In genomic region chr5:175535781-175536180, GRCh38 we compare ENCODE assay signal across 33 cellular contexts. TPM values are rescaled to one million over a fixed set of nuclear protein-coding genes. Genes with fewer than 3 reads are reported as not detected.
A peak's percentile ranks its signal among the peaks of the same experiment; 100 is the strongest.
DNase-seq lines count a peak whose midpoint lies in the region; ATAC-seq, FAIRE-seq and TF ChIP-seq lines count a peak whose summit lies in the region.
"Had no signal": no experiment of that assay in that cellular context is flagged by ENCODE, and none has a peak within 500 bp of the region (broad histone marks: within the 10 kb centered on the region; RNA-seq: fewer than 3 reads in every experiment).

No MANE protein-coding gene starts in this region.

- peaks cover 0 to 4% of the 10 kb centered on the region in 2 experiments; a peak in 1 of 5 replicates for H3K27me3 ChIP-seq in HepG2 (ENCODE audit: control insufficient read depth in 1 of 2, insufficient read depth in 2 of 2, low read length in 2 of 2)
- H3K27me3 ChIP-seq in right lobe of liver: no peaks in the 10 kb centered on the region
- no peaks in the 10 kb centered on the region for H3K27me3 ChIP-seq in bronchial epithelial cell (ENCODE audit: control insufficient read depth, insufficient read depth, low read length)
- H3K27me3 ChIP-seq in thyroid gland: no peaks in the 10 kb centered on the region
- H3K27me3 ChIP-seq: ascending aorta, colonic mucosa, neural progenitor cell, upper lobe of right lung had no signal

- in situ Hi-C loops in HepG2 (cut with HindIII; ENCODE audit: extremely low pct_ligation_motif_present, low pct_unique_long_range_greater_than_20kb): loop anchor here (25.0 kb wide), 1 partner anchor 352 kb away; no protein-coding TSS in a partner anchor

- H3K4me1 ChIP-seq in HepG2 (ENCODE audit: insufficient read depth, low read length) (no peaks in the 10 kb centered on the region), right lobe of liver (no peaks in the 10 kb centered on the region), kidney (ENCODE audit: control insufficient read depth in 1 of 2, insufficient read depth in 1 of 2, low read depth in 1 of 2, low read length in 2 of 2) (peaks cover 0 to 4% of the 10 kb centered on the region in 2 donors), thyroid gland (peaks cover 0 to 6% of the 10 kb centered on the region in 2 donors)
- H3K4me1 ChIP-seq: ascending aorta, colonic mucosa, parathyroid adenoma had no signal

- H3K9ac ChIP-seq in HepG2 (ENCODE audit: insufficient read depth, low read depth, low read length) (no peak overlapping the region), kidney (ENCODE audit: low read length in 2 of 2) (no peak overlapping the region)
- H3K9ac ChIP-seq: GM23248, neural progenitor cell, parathyroid adenoma had no signal

- intact Hi-C loops in HepG2 (cut with micrococcal nuclease; ENCODE audit: unreplicated experiment) (no loop called here), right lobe of liver (cut with DNase I) (loop anchor here in 1 of 2 donors (10.0 kb wide), 1 partner anchor 169 kb away; no protein-coding TSS in a partner anchor), kidney (cut with DNase I) (no loop called here), thyroid gland (cut with DNase I) (loop anchor here (10.0 kb wide), 1 partner anchor 179 kb away; no protein-coding TSS in a partner anchor)

- H3K4me3 ChIP-seq in HepG2 (replicated peaks in 1 of 3; ENCODE audit: insufficient read depth in 1 of 3, low read depth in 2 of 3, low read length in 3 of 3) (no peak overlapping the region), right lobe of liver (no peak overlapping the region), bronchial epithelial cell (ENCODE audit: low read depth, low read length) (no peak overlapping the region), kidney (ENCODE audit: low read length in 2 of 2) (no peak overlapping the region), thyroid gland (replicated peaks in 1 of 3) (no peak overlapping the region)
- H3K4me3 ChIP-seq: ascending aorta, colonic mucosa, GM23248, left lung, neural progenitor cell, smooth muscle cell, upper lobe of right lung had no signal

- TF ChIP-seq CTCF in HepG2 (CRISPR knock-in tag; IDR thresholded peaks at IDR 0.05): no peak
- TF ChIP-seq CTCF in right lobe of liver (IDR thresholded peaks at IDR 0.05): no peak
- TF ChIP-seq CTCF in bronchial epithelial cell (IDR thresholded peaks at IDR 0.05; ENCODE audit: insufficient read depth, low read length, severe bottlenecking): no peak
- TF ChIP-seq CTCF in kidney (IDR thresholded peaks at IDR 0.05; ENCODE audit: borderline replicate concordance, extremely low read depth, insufficient read depth): no peak
- no peak for TF ChIP-seq CTCF in thyroid gland (IDR thresholded peaks at IDR 0.05)

- no peak overlapping the region for H3K4me2 ChIP-seq in HepG2 (ENCODE audit: low read depth, low read length)
- H3K4me2 ChIP-seq: neural progenitor cell, smooth muscle cell had no signal

- H4K20me1 ChIP-seq in HepG2 (ENCODE audit: insufficient read depth, low read length): peaks cover 5% of the 10 kb centered on the region; the same call in 1 of the 2 replicates

- TF ChIP-seq POLR2A in HepG2 (IDR thresholded peaks at IDR 0.05; ENCODE audit: insufficient read depth in 1 of 2, low read depth in 2 of 2, low read length in 2 of 2) (no peak), right lobe of liver (IDR thresholded peaks at IDR 0.05) (no peak), thyroid gland (IDR thresholded peaks at IDR 0.05) (no peak)

- 73% methylated on average over 3 of the region's 3 CpGs for WGBS in HepG2 (ENCODE audit: low lambda C conversion rate)
- WGBS in right lobe of liver (ENCODE audit: insufficient coverage, low coverage, low lambda C conversion rate, missing lambda C conversion rate): 52% methylated on average over 2 of the region's 3 CpGs
- WGBS in thyroid gland, 2 donors: 77 to 78% methylated on average over 3 of the region's 3 CpGs

- no peak for TF ChIP-seq RAD21 in HepG2 (CRISPR knock-in tag; IDR thresholded peaks at IDR 0.05)

- H3K27ac ChIP-seq in HepG2 (ENCODE audit: extremely low read length, insufficient read depth, low read length) (no peak overlapping the region), right lobe of liver (no peak overlapping the region), kidney (ENCODE audit: low read depth in 2 of 2, low read length in 2 of 2) (no peak overlapping the region), thyroid gland (no peak overlapping the region)
- H3K27ac ChIP-seq: ascending aorta, colonic mucosa, epithelial cell of prostate, GM23248, left lung, neural progenitor cell, parathyroid adenoma, upper lobe of right lung, VCaP had no signal

- H3K36me3 ChIP-seq in HepG2 (replicated peaks in 1 of 2; ENCODE audit: control insufficient read depth in 1 of 2, insufficient read depth in 2 of 2, low read length in 2 of 2) (peaks cover 0 to 3% of the 10 kb centered on the region in 2 experiments; a peak in 1 of 5 replicates), right lobe of liver (no peaks in the 10 kb centered on the region), bronchial epithelial cell (ENCODE audit: control insufficient read depth, insufficient read depth, low read length) (no peaks in the 10 kb centered on the region), kidney (ENCODE audit: control insufficient read depth in 1 of 2, insufficient read depth in 2 of 2, low read length in 2 of 2) (no peaks in the 10 kb centered on the region), thyroid gland (no peaks in the 10 kb centered on the region)
- H3K36me3 ChIP-seq: ascending aorta, colonic mucosa, neural progenitor cell, upper lobe of right lung had no signal

- H3K9me3 ChIP-seq in HepG2 (ENCODE audit: low read length) (no peaks in the 10 kb centered on the region), right lobe of liver (no peaks in the 10 kb centered on the region), kidney (ENCODE audit: control insufficient read depth in 1 of 2, low read length in 2 of 2) (no peaks in the 10 kb centered on the region), thyroid gland (no peaks in the 10 kb centered on the region)
- H3K9me3 ChIP-seq: ascending aorta, colonic mucosa, left lung, upper lobe of right lung had no signal

- no TSS peak for BruUV-seq in HepG2 (replicated peaks; lab: Mats Ljungman, UMichigan)

- FAIRE-seq in HepG2 (lab: Jason Lieb, UNC) (no peak), bronchial epithelial cell (lab: Jason Lieb, UNC) (no peak), kidney (lab: Jason Lieb, UNC) (no peak)

- DNase-seq in NOMO-1 treated with DMSO at 0.1 percent for 48 hours (lab: John Stamatoyannopoulos, UW; ENCODE audit: unreplicated experiment) (peak; percentile 43), NOMO-1 treated with dmso at 0.1 percent for 144 hours (lab: John Stamatoyannopoulos, UW; ENCODE audit: unreplicated experiment) (no peak), HepG2 (ENCODE audit: low spot score) (no peak), right lobe of liver (no peak), bronchial epithelial cell (ENCODE audit: low read depth) (peak; percentile 25), kidney (no peak), ecto neural progenitor cell (ENCODE audit: low spot score) (no peak), thyroid gland (no peak)
- DNase-seq: 8988T; activated CD4-positive, alpha-beta T cell treated with anti-CD3 and anti-CD28 coated beads for 4 hours; activated naive CD4-positive, alpha-beta T cell treated with anti-CD3 and anti-CD28 coated beads, Interleukin-2, amount 50 U/mL, for 16 hours; activated T-cell treated with anti-CD3 and anti-CD28 coated beads, Interleukin-2, amount 50 U/mL, for 72 hours; colonic mucosa; DND-41; effector CD8-positive, alpha-beta T cell; GF-D8; GM23248; HFFc6; hypothalamus; IMR-90; left lung; NCI-H1417; NCI-H2029; NCI-H524 treated with DMSO at 0.1 percent for 48 hours; Right ventricle myocardium superior; stimulated activated naive CD4-positive, alpha-beta T cell; upper lobe of right lung had no signal

- POLR2A ChIA-PET in HepG2 (lab: Yijun Ruan, JAX): no interaction called here

- CTCF ChIA-PET in HepG2 (lab: Yijun Ruan, JAX; ENCODE audit: low intra/inter-chr PET ratio, low total read pairs): no interaction called here

- no peaks in the 10 kb centered on the region for H3K79me2 ChIP-seq in HepG2 (ENCODE audit: insufficient read depth, low read length)
- H3K79me2 ChIP-seq: parathyroid adenoma had no signal

- no peak for ATAC-seq in HepG2
- ATAC-seq in right lobe of liver: no peak
- ATAC-seq: activated T-cell treated with anti-CD3 and anti-CD28 coated beads, Interleukin-2, amount 50 U/mL, for 72 hours; left lung; upper lobe of right lung had no signal

- TF ChIP-seq EP300 in HepG2 (IDR thresholded peaks at IDR 0.05; ENCODE audit: low read depth in 2 of 2, low read length in 2 of 2) (no peak), HepG2 (CRISPR knock-in tag; IDR thresholded peaks at IDR 0.05; ENCODE audit: borderline replicate concordance) (no peak)

- no peak overlapping the region for H2AFZ ChIP-seq in HepG2 (ENCODE audit: low read length)
- H2AFZ ChIP-seq: GM23248, neural progenitor cell, parathyroid adenoma had no signal

RNA-seq across cellular contexts. Expression of gene SFXN1, which starts 57.4 kb away (rescaled TPM):
- total RNA-seq in HepG2 (2016; rRNA removed; fragmentation: Illumina TruSeq; extraction: Trizol) (122 and 171 TPM in 2 replicates), right lobe of liver (100 to 1,000 TPM in 2 of 6 experiments, 10 to 100 TPM in 4; 58.9 to 123 (median 89.1) TPM), bronchial epithelial cell (86.2 and 123 TPM in 2 replicates), kidney (35.4 TPM), thyroid gland (10 to 100 TPM; 28.0 to 48.1 (median 36.0) TPM)
- 25.6 and 31.9 TPM in 2 replicates for total RNA-seq in HepG2 (2016; cell fraction: cytosol; rRNA removed; fragmentation: Illumina TruSeq; extraction: Trizol; ENCODE audit: low read depth)
- total RNA-seq in HepG2 (2016; cell fraction: insoluble cytoplasmic fraction; rRNA removed; fragmentation: Illumina TruSeq; extraction: Trizol): 115 and 180 TPM in 2 replicates
- total RNA-seq in HepG2 (2016; cell fraction: membrane; rRNA removed; fragmentation: Illumina TruSeq; extraction: Trizol): 61.2 and 64.1 TPM in 2 replicates
- 61.7 and 62.4 TPM in 2 replicates for total RNA-seq in HepG2 (2016; cell fraction: nucleus; rRNA removed; fragmentation: Illumina TruSeq; extraction: Trizol)
- polyA plus RNA-seq in HepG2 (2011; rRNA removed) (130 and 135 TPM in 2 replicates), kidney (ENCODE audit: insufficient read depth, low read depth, low replicate concordance) (33.4 TPM)
- polyA plus RNA-seq in HepG2 (2011; cell fraction: cytosol; rRNA removed): 114 and 150 TPM in 2 replicates
- 85.0 and 100 TPM in 2 replicates for polyA plus RNA-seq in HepG2 (2011; cell fraction: nucleus; rRNA removed)
- polyA plus RNA-seq in HepG2 (2012): 117 and 127 TPM in 2 replicates
- polyA plus RNA-seq in HepG2 (2016; cell fraction: cytosol; fragmentation: Illumina TruSeq; extraction: Trizol; ENCODE audit: low read depth): 16.6 and 20.5 TPM in 2 replicates
- 111 and 120 TPM in 2 replicates for polyA plus RNA-seq in HepG2 (2016; cell fraction: insoluble cytoplasmic fraction; fragmentation: Illumina TruSeq; extraction: Trizol; ENCODE audit: low read depth)
- polyA plus RNA-seq in HepG2 (2016; cell fraction: membrane; fragmentation: Illumina TruSeq; extraction: Trizol; ENCODE audit: low read depth): 26.8 and 27.4 TPM in 2 replicates
- polyA plus RNA-seq in HepG2 (2016; cell fraction: nucleus; fragmentation: Illumina TruSeq; extraction: Trizol; ENCODE audit: insufficient read depth, low read depth): 57.1 and 59.3 TPM in 2 replicates
- polyA minus RNA-seq in HepG2 (2011; rRNA and poly(A)+ RNA removed; ENCODE audit: low replicate concordance): 225 and 261 TPM in 2 replicates
- polyA minus RNA-seq in HepG2 (2011; cell fraction: cytosol; rRNA and poly(A)+ RNA removed): 93.0 and 118 TPM in 2 replicates
- 119 and 123 TPM in 2 replicates for polyA minus RNA-seq in HepG2 (2011; cell fraction: nucleus; rRNA and poly(A)+ RNA removed)

Comparison
In these comparisons a context has a peak if more than half of its experiments do, and no peak if none do; other contexts are left out.
1. DNase-seq: peak in NOMO-1 treated with DMSO at 0.1 percent for 48 hours (single experiment) and bronchial epithelial cell (single experiment); none in NOMO-1 treated with dmso at 0.1 percent for 144 hours (single experiment), HepG2 (single experiment), right lobe of liver (0 of 3), kidney (single experiment), ecto neural progenitor cell (single experiment) and thyroid gland (0 of 2).